ENCODE assay signal across 8 cellular contexts in the genomic region with DNA sequence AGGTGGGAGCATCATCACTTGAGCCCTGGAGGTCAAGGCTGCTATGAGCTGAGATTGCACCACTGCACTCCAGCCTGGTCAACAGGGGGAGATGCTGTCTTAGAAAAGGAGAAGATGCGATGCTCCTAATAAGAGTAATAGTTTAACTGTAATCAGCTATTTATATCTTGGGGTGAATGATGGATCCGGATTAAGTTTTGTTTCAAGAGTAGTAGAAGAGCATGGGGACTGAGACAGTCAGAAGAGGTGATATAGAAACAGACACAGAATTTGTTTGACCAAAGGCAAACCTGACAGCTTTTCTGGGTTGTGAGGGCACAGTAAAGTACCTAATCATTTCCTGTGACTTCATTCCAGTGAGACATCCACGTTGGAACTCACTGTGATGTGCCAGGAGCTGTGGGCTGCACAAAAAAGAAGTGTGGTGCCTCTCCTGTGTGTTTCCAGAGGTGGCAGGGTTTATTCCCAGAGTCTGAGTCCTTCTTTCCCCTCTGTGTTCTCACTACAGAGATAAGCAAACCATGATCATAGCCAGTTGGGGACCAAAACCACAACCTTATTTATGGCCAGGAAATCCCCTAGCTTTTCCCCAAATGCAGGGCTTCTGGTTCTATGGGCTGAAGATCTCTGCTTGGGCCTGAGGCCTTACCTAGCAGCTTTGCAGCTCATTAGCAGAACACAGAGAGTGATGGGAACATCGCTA.
A peak's percentile ranks its signal among the peaks of the same experiment; 100 is the strongest.
DNase-seq lines count a peak whose midpoint lies in the region; ATAC-seq, FAIRE-seq and TF ChIP-seq lines count a peak whose summit lies in the region.

No MANE protein-coding gene starts in this region.

- no peak for TF ChIP-seq POLR2A in uterus (IDR thresholded peaks at IDR 0.05)

- no peak overlapping the region for H3K27ac ChIP-seq in GM23338 (ENCODE audit: low read depth)
- peak overlapping the region; percentile 97 for H3K27ac ChIP-seq in MM.1S (ENCODE audit: low read length)
- no peak overlapping the region for H3K27ac ChIP-seq in fibroblast of lung (ENCODE audit: insufficient read depth, low read length)
- no peak overlapping the region for H3K27ac ChIP-seq in uterus

- H3K9me3 ChIP-seq in MM.1S (replicated peaks; ENCODE audit: insufficient read depth, low read length) (no peaks in the 10 kb centered on the region), fibroblast of lung (ENCODE audit: control insufficient read depth, insufficient read depth, low read depth, low read length) (no peaks in the 10 kb centered on the region), uterus (no peaks in the 10 kb centered on the region)

- no peak for FAIRE-seq in HTR-8/SVneo (lab: Jason Lieb, UNC)

- no peaks in the 10 kb centered on the region for H3K27me3 ChIP-seq in GM23338 (ENCODE audit: insufficient read depth)
- H3K27me3 ChIP-seq in MM.1S (replicated peaks; ENCODE audit: insufficient read depth, low read length), result no peaks in the 10 kb centered on the region
- H3K27me3 ChIP-seq in fibroblast of lung (ENCODE audit: control insufficient read depth, insufficient read depth, low read length), result no peaks in the 10 kb centered on the region
- H3K27me3 ChIP-seq in uterus, result no peaks in the 10 kb centered on the region

- H3K9me3 Mint-ChIP-seq in activated CD4-positive, alpha-beta T cell treated with anti-CD3 and anti-CD28 coated beads, Interleukin-2, amount 10 ng/mL, durations not matched to agents 24 days and 14 days, result no peaks in the 10 kb centered on the region
- no peaks in the 10 kb centered on the region for H3K9me3 Mint-ChIP-seq in GM23338

- H3K79me2 ChIP-seq in GM23338 (replicated peaks; ENCODE audit: insufficient read depth), result no peaks in the 10 kb centered on the region
- peaks cover 18% of the 10 kb centered on the region for H3K79me2 ChIP-seq in MM.1S (ENCODE audit: low read length)
- H3K79me2 ChIP-seq in fibroblast of lung (ENCODE audit: control insufficient read depth, insufficient read depth, low read length), result no peaks in the 10 kb centered on the region

- no peak overlapping the region for H2AFZ ChIP-seq in GM23338
- peak overlapping the region; percentile 26; the same call in 1 of the 2 replicates for H2AFZ ChIP-seq in MM.1S (ENCODE audit: low read length)
- H2AFZ ChIP-seq in fibroblast of lung (ENCODE audit: low read length), result no peak overlapping the region

- H3K4me3 ChIP-seq in GM23338 (no peak overlapping the region), MM.1S (ENCODE audit: low read length) (peak overlapping the region; percentile 2; the same call in 1 of the 2 replicates), fibroblast of lung (replicated peaks in 1 of 4; ENCODE audit: control extremely low read depth in 1 of 4, insufficient read depth in 1 of 4, low read depth in 3 of 4, low read length in 4 of 4) (no peak overlapping the region), uterus (no peak overlapping the region)

- TF ChIP-seq CTCF in GM23338 (conservative IDR thresholded peaks at IDR 0.05; ENCODE audit: low read depth in 2 of 2) (peak; percentile 75 to 89), MM.1S (IDR thresholded peaks at IDR 0.05; ENCODE audit: low read length) (peak; percentile 77), fibroblast of lung (conservative IDR thresholded peaks at IDR 0.05 in 1 of 2, IDR thresholded peaks at IDR 0.05 in 1 of 2; ENCODE audit: low read depth in 1 of 2, low read length in 2 of 2) (peak; percentile 38 to 42), uterus (IDR thresholded peaks at IDR 0.05) (no peak)

- H3K4me2 ChIP-seq in GM23338 (no peak overlapping the region), MM.1S (ENCODE audit: low read depth, low read length) (peak overlapping the region; percentile 38), fibroblast of lung (ENCODE audit: extremely low read depth, insufficient read depth, low read length) (no peak overlapping the region)

- peak overlapping the region; percentile 45; the same call in 1 of the 2 replicates for H3K9ac ChIP-seq in MM.1S (ENCODE audit: low read length)
- H3K9ac ChIP-seq in fibroblast of lung (ENCODE audit: insufficient read depth, low read length), result no peak overlapping the region

- H3K4me1 ChIP-seq in GM23338 (ENCODE audit: insufficient read depth), result no peaks in the 10 kb centered on the region
- peaks cover 61% of the 10 kb centered on the region for H3K4me1 ChIP-seq in MM.1S (ENCODE audit: low read length)
- H3K4me1 ChIP-seq in fibroblast of lung (ENCODE audit: control insufficient read depth, extremely low read depth, insufficient read depth, low read length), result peaks cover 12% of the 10 kb centered on the region
- no peaks in the 10 kb centered on the region for H3K4me1 ChIP-seq in uterus

- no peaks in the 10 kb centered on the region for H3K27me3 Mint-ChIP-seq in activated CD4-positive, alpha-beta T cell treated with anti-CD3 and anti-CD28 coated beads, Interleukin-2, amount 10 ng/mL, durations not matched to agents 24 days and 14 days
- no peaks in the 10 kb centered on the region for H3K27me3 Mint-ChIP-seq in GM23338 (ENCODE audit: insufficient read depth, low read depth, poor library complexity)

- H3K27ac Mint-ChIP-seq in activated CD4-positive, alpha-beta T cell treated with anti-CD3 and anti-CD28 coated beads, Interleukin-2, amount 10 ng/mL, durations not matched to agents 24 days and 14 days, result peak overlapping the region; percentile 69
- H3K27ac Mint-ChIP-seq in GM23338, result no peak overlapping the region

- H3F3A ChIP-seq in GM23338 (replicated peaks; ENCODE audit: low read depth) (no peaks in the 10 kb centered on the region), MM.1S (ENCODE audit: insufficient read depth, low read length) (peaks cover 55% of the 10 kb centered on the region)

- H3K36me3 Mint-ChIP-seq in activated CD4-positive, alpha-beta T cell treated with anti-CD3 and anti-CD28 coated beads, Interleukin-2, amount 10 ng/mL, durations not matched to agents 24 days and 14 days (ENCODE audit: low read depth), result peaks cover 12% of the 10 kb centered on the region
- no peaks in the 10 kb centered on the region for H3K36me3 Mint-ChIP-seq in GM23338 (ENCODE audit: low read depth)

- intact Hi-C loops in activated CD4-positive, alpha-beta T cell treated with anti-CD3 and anti-CD28 coated beads, Interleukin-2, amount 10 ng/mL, durations not matched to agents 24 days and 14 days (cut with micrococcal nuclease), result loop anchor here (1.0 to 5.0 kb wide), 6 partner anchors 16 to 1000 kb away; a partner anchor contains a TSS
- intact Hi-C loops in uterus (cut with DNase I; ENCODE audit: low total_unique reads), result no loop called here

- no peaks in the 10 kb centered on the region; the same call in 1 of the 2 replicates for H4K20me1 ChIP-seq in GM23338 (replicated peaks; ENCODE audit: insufficient read depth)
- no peaks in the 10 kb centered on the region for H4K20me1 ChIP-seq in MM.1S (ENCODE audit: insufficient read depth, low read length)
- no peaks in the 10 kb centered on the region for H4K20me1 ChIP-seq in fibroblast of lung (ENCODE audit: control insufficient read depth, extremely low read depth, insufficient read depth, low read length)

- H3K36me3 ChIP-seq in GM23338 (ENCODE audit: insufficient read depth) (no peaks in the 10 kb centered on the region), MM.1S (replicated peaks; ENCODE audit: insufficient read depth, low read length) (no peaks in the 10 kb centered on the region), fibroblast of lung (ENCODE audit: control insufficient read depth, insufficient read depth, low read length) (no peaks in the 10 kb centered on the region), uterus (no peaks in the 10 kb centered on the region)

- H3K4me1 Mint-ChIP-seq in activated CD4-positive, alpha-beta T cell treated with anti-CD3 and anti-CD28 coated beads, Interleukin-2, amount 10 ng/mL, durations not matched to agents 24 days and 14 days, result peaks cover 39% of the 10 kb centered on the region
- H3K4me1 Mint-ChIP-seq in GM23338, result no peaks in the 10 kb centered on the region

- peak; percentile 72 for DNase-seq in activated CD4-positive, alpha-beta T cell treated with anti-CD3 and anti-CD28 coated beads, Interleukin-2, amount 10 ng/mL, durations not matched to agents 24 days and 14 days
- DNase-seq in activated CD4-positive, alpha-beta T cell treated with anti-CD3 and anti-CD28 coated beads, Interleukin-2, amount 50 U/mL, for 1 hour, result no peak
- DNase-seq in GM23338 (ENCODE audit: low spot score) (peak; percentile 63), MM.1S (peak; percentile 85), fibroblast of lung (ENCODE audit: low read depth in 2 of 2) (peak; percentile 24 to 58), mesenteric fat pad (ENCODE audit: low spot score) (no peak), HTR-8/SVneo (ENCODE audit: insufficient read length, low spot score) (no peak), uterus (no peak)

- peak overlapping the region; percentile 24 for H3K4me3 Mint-ChIP-seq in activated CD4-positive, alpha-beta T cell treated with anti-CD3 and anti-CD28 coated beads, Interleukin-2, amount 10 ng/mL, durations not matched to agents 24 days and 14 days
- H3K4me3 Mint-ChIP-seq in GM23338, result no peak overlapping the region

- H3K9me2 ChIP-seq in GM23338 (ENCODE audit: insufficient read depth) (no peaks in the 10 kb centered on the region), MM.1S (replicated peaks; ENCODE audit: insufficient read depth, low read length) (no peaks in the 10 kb centered on the region)

- ATAC-seq in GM23338, result peak; percentile 81

TF ChIP-seq in GM23338, 12 proteins besides CTCF, POLR2A, EP300 and RAD21 (continues in another document):
- no peak for TF ChIP-seq NANOG (IDR thresholded peaks at IDR 0.05; ENCODE audit: borderline replicate concordance)
- TF ChIP-seq, protein P1, sequence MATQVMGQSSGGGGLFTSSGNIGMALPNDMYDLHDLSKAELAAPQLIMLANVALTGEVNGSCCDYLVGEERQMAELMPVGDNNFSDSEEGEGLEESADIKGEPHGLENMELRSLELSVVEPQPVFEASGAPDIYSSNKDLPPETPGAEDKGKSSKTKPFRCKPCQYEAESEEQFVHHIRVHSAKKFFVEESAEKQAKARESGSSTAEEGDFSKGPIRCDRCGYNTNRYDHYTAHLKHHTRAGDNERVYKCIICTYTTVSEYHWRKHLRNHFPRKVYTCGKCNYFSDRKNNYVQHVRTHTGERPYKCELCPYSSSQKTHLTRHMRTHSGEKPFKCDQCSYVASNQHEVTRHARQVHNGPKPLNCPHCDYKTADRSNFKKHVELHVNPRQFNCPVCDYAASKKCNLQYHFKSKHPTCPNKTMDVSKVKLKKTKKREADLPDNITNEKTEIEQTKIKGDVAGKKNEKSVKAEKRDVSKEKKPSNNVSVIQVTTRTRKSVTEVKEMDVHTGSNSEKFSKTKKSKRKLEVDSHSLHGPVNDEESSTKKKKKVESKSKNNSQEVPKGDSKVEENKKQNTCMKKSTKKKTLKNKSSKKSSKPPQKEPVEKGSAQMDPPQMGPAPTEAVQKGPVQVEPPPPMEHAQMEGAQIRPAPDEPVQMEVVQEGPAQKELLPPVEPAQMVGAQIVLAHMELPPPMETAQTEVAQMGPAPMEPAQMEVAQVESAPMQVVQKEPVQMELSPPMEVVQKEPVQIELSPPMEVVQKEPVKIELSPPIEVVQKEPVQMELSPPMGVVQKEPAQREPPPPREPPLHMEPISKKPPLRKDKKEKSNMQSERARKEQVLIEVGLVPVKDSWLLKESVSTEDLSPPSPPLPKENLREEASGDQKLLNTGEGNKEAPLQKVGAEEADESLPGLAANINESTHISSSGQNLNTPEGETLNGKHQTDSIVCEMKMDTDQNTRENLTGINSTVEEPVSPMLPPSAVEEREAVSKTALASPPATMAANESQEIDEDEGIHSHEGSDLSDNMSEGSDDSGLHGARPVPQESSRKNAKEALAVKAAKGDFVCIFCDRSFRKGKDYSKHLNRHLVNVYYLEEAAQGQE (IDR thresholded peaks at IDR 0.05; ENCODE audit: unreplicated experiment), result no peak

Comparison
In these comparisons a context has a peak if more than half of its experiments do, and no peak if none do; other contexts are left out.
1. DNase-seq: peak in activated CD4-positive, alpha-beta T cell treated with anti-CD3 and anti-CD28 coated beads, Interleukin-2, amount 10 ng/mL, durations not matched to agents 24 days and 14 days (single experiment), GM23338 (single experiment), MM.1S (single experiment) and fibroblast of lung (2 of 2); none in activated CD4-positive, alpha-beta T cell treated with anti-CD3 and anti-CD28 coated beads, Interleukin-2, amount 50 U/mL, for 1 hour (single experiment), mesenteric fat pad (single experiment), HTR-8/SVneo (single experiment) and uterus (0 of 2).
2. CTCF ChIP-seq: peak in GM23338 (2 of 2), MM.1S (single experiment) and fibroblast of lung (2 of 2); none in uterus (0 of 4).